Comparison of ENCODE assay signal across 10 cellular contexts in genomic region chr17:40094874-40095273, GRCh38. TPM values are rescaled to one million over a fixed set of nuclear protein-coding genes. Genes with fewer than 3 reads are reported as not detected.
DNase-seq lines count a peak whose midpoint lies in the region; ATAC-seq and TF ChIP-seq lines count a peak whose summit lies in the region.
"Had no signal": no experiment of that assay in that cellular context is flagged by ENCODE, and none has a peak within 500 bp of the region (broad histone marks: within the 10 kb centered on the region; RNA-seq: fewer than 3 reads in every experiment).

No MANE protein-coding gene starts in this region.

- H3K27me3 ChIP-seq in upper lobe of left lung: no peaks in the 10 kb centered on the region

- no peak for TF ChIP-seq POLR2A in upper lobe of left lung (IDR thresholded peaks at IDR 0.05)

- no peaks in the 10 kb centered on the region for H3K27me3 Mint-ChIP-seq in activated naive CD8-positive, alpha-beta T cell
- no peaks in the 10 kb centered on the region for H3K27me3 Mint-ChIP-seq in activated naive CD8-positive, alpha-beta T cell treated with anti-CD3 and anti-CD28 coated beads for 36 hours
- H3K27me3 Mint-ChIP-seq in central memory CD8-positive, alpha-beta T cell: no peaks in the 10 kb centered on the region
- H3K27me3 Mint-ChIP-seq in natural killer cell (ENCODE audit: low read depth in 2 of 2) (no peaks in the 10 kb centered on the region), type B pancreatic cell (peaks cover 3% of the 10 kb centered on the region)

- H3K4me3 Mint-ChIP-seq in activated naive CD8-positive, alpha-beta T cell: peak overlapping the region; percentile 7
- no peak overlapping the region for H3K4me3 Mint-ChIP-seq in activated naive CD8-positive, alpha-beta T cell treated with anti-CD3 and anti-CD28 coated beads for 36 hours
- H3K4me3 Mint-ChIP-seq in central memory CD8-positive, alpha-beta T cell: peak overlapping the region; percentile 90
- no peak overlapping the region for H3K4me3 Mint-ChIP-seq in natural killer cell
- no peak overlapping the region for H3K4me3 Mint-ChIP-seq in type B pancreatic cell

- H3K4me1 ChIP-seq in upper lobe of left lung: peaks cover 45 to 73% (median 59%) of the 10 kb centered on the region in 4 donors

- no peak overlapping the region for H3K4me3 ChIP-seq in upper lobe of left lung

- no peak for TF ChIP-seq EP300 in upper lobe of left lung (IDR thresholded peaks at IDR 0.05)

- peak overlapping the region; percentile 87 to 99 (median 94) for H3K27ac ChIP-seq in upper lobe of left lung

- peak overlapping the region; percentile 34 for H3K27ac Mint-ChIP-seq in activated naive CD8-positive, alpha-beta T cell
- no peak overlapping the region for H3K27ac Mint-ChIP-seq in activated naive CD8-positive, alpha-beta T cell treated with anti-CD3 and anti-CD28 coated beads for 36 hours
- no peak overlapping the region for H3K27ac Mint-ChIP-seq in central memory CD8-positive, alpha-beta T cell (ENCODE audit: low read depth)
- H3K27ac Mint-ChIP-seq in natural killer cell: peak overlapping the region; percentile 94 to 96
- H3K27ac Mint-ChIP-seq in type B pancreatic cell: no peak overlapping the region

- intact Hi-C loops in natural killer cell (cut with micrococcal nuclease): no loop called here

- H3K4me1 Mint-ChIP-seq in activated naive CD8-positive, alpha-beta T cell (ENCODE audit: low read depth): peaks cover 55% of the 10 kb centered on the region
- peaks cover 52% of the 10 kb centered on the region for H3K4me1 Mint-ChIP-seq in activated naive CD8-positive, alpha-beta T cell treated with anti-CD3 and anti-CD28 coated beads for 36 hours
- H3K4me1 Mint-ChIP-seq in central memory CD8-positive, alpha-beta T cell: peaks cover 60% of the 10 kb centered on the region
- H3K4me1 Mint-ChIP-seq in natural killer cell (peaks cover 44 to 61% of the 10 kb centered on the region in 2 donors), type B pancreatic cell (ENCODE audit: unreplicated experiment) (peaks cover 21% of the 10 kb centered on the region)

- H3K36me3 ChIP-seq in upper lobe of left lung: peaks cover 9 to 75% (median 53%) of the 10 kb centered on the region in 4 donors

- H3K9me3 Mint-ChIP-seq in activated naive CD8-positive, alpha-beta T cell (ENCODE audit: low read depth): no peaks in the 10 kb centered on the region
- H3K9me3 Mint-ChIP-seq in activated naive CD8-positive, alpha-beta T cell treated with anti-CD3 and anti-CD28 coated beads for 36 hours: no peaks in the 10 kb centered on the region
- H3K9me3 Mint-ChIP-seq in central memory CD8-positive, alpha-beta T cell: no peaks in the 10 kb centered on the region
- no peaks in the 10 kb centered on the region for H3K9me3 Mint-ChIP-seq in natural killer cell
- no peaks in the 10 kb centered on the region for H3K9me3 Mint-ChIP-seq in type B pancreatic cell

- H3K9me3 ChIP-seq in upper lobe of left lung: no peaks in the 10 kb centered on the region

- TF ChIP-seq CTCF in natural killer cell (IDR thresholded peaks at IDR 0.05) (no peak), upper lobe of left lung (IDR thresholded peaks at IDR 0.05) (no peak), type B pancreatic cell (conservative IDR thresholded peaks at IDR 0.05) (no peak)

- DNase-seq in activated naive CD8-positive, alpha-beta T cell treated with anti-CD3 and anti-CD28 coated beads for 36 hours: no peak
- DNase-seq in central memory CD8-positive, alpha-beta T cell (ENCODE audit: low spot score in 2 of 2): no peak
- DNase-seq in natural killer cell: no peak
- DNase-seq in upper lobe of left lung: no peak
- no peak for DNase-seq in type B pancreatic cell (ENCODE audit: extremely low spot score, unreplicated experiment)
- DNase-seq: Karpas-422; stimulated activated naive CD8-positive, alpha-beta T cell treated with anti-CD3 and anti-CD28 coated beads, Interleukin-15, Interleukin-2, amounts not matched to agents 100 U/mL and 50 U/mL, for 24 hours had no signal

- ATAC-seq in central memory CD8-positive, alpha-beta T cell (replicated peaks; ENCODE audit: extremely low read depth, poor library complexity, severe bottlenecking): no peak
- ATAC-seq in natural killer cell (no peak), upper lobe of left lung (ENCODE audit: low FRiP score in 2 of 2) (no peak), GM18909 (IDR thresholded peaks at IDR 0.05; ENCODE audit: poor library complexity, unreplicated experiment) (no peak), GM21825 (IDR thresholded peaks at IDR 0.05; ENCODE audit: unreplicated experiment) (no peak)
- ATAC-seq: stimulated activated naive CD8-positive, alpha-beta T cell treated with anti-CD3 and anti-CD28 coated beads, Interleukin-15, Interleukin-2, amounts not matched to agents 100 U/mL and 50 U/mL, for 24 hours had no signal

- peaks cover 11% of the 10 kb centered on the region for H3K36me3 Mint-ChIP-seq in activated naive CD8-positive, alpha-beta T cell
- peaks cover 37% of the 10 kb centered on the region for H3K36me3 Mint-ChIP-seq in activated naive CD8-positive, alpha-beta T cell treated with anti-CD3 and anti-CD28 coated beads for 36 hours
- peaks cover 34% of the 10 kb centered on the region for H3K36me3 Mint-ChIP-seq in central memory CD8-positive, alpha-beta T cell (ENCODE audit: insufficient read depth)
- H3K36me3 Mint-ChIP-seq in natural killer cell: peaks cover 3% of the 10 kb centered on the region
- peaks cover 7% of the 10 kb centered on the region for H3K36me3 Mint-ChIP-seq in type B pancreatic cell

- 87 to 91% methylated on average over 14 of the region's 14 CpGs for WGBS in upper lobe of left lung, 2 donors

RNA-seq across cellular contexts. Expression of gene NR1D1, which starts 5.5 kb away (rescaled TPM):
- 1 to 10 TPM; 4.8 to 5.8 TPM for total RNA-seq in activated naive CD8-positive, alpha-beta T cell treated with anti-CD3 and anti-CD28 coated beads for 36 hours
- total RNA-seq in natural killer cell (10 to 100 TPM in 1 of 3 donors, 1 to 10 TPM in 2; 8.8 to 10.1 (median 9.9) TPM), upper lobe of left lung (10 to 100 TPM in 5 of 6 donors, 1 to 10 TPM in 1; 3.8 to 24.7 (median 15.8) TPM), type B pancreatic cell (ENCODE audit: low replicate concordance) (5.7 and 9.5 TPM in 2 replicates)

RNA-seq across cellular contexts. Expression of gene MSL1, which starts 26.9 kb away (rescaled TPM):
- total RNA-seq in activated naive CD8-positive, alpha-beta T cell treated with anti-CD3 and anti-CD28 coated beads for 36 hours: 10 to 100 TPM; 62.7 to 66.7 TPM
- 100 to 1,000 TPM in 2 of 3 donors, 10 to 100 TPM in 1; 99.0 to 124 (median 110) TPM for total RNA-seq in natural killer cell
- total RNA-seq in upper lobe of left lung: 100 to 1,000 TPM in 3 of 6 donors, 10 to 100 TPM in 3; 57.6 to 240 (median 97.0) TPM
- 86.3 and 128 TPM in 2 replicates for total RNA-seq in type B pancreatic cell (ENCODE audit: low replicate concordance)

RNA-seq across cellular contexts. Expression of gene THRA, which starts 32.1 kb away (rescaled TPM):
- total RNA-seq in activated naive CD8-positive, alpha-beta T cell treated with anti-CD3 and anti-CD28 coated beads for 36 hours: 10 to 100 TPM; 11.4 to 12.1 TPM
- total RNA-seq in natural killer cell: 10 to 100 TPM; 40.8 to 55.7 (median 42.3) TPM
- total RNA-seq in upper lobe of left lung: 10 to 100 TPM; 31.0 to 55.3 (median 49.9) TPM
- 18.3 and 37.0 TPM in 2 replicates for total RNA-seq in type B pancreatic cell (ENCODE audit: low replicate concordance)

RNA-seq across cellular contexts. Expression of gene MED24, which starts 40.7 kb away (rescaled TPM):
- total RNA-seq in activated naive CD8-positive, alpha-beta T cell treated with anti-CD3 and anti-CD28 coated beads for 36 hours: 100 to 1,000 TPM; 103 to 107 TPM
- 100 to 1,000 TPM; 115 to 141 (median 126) TPM for total RNA-seq in natural killer cell
- total RNA-seq in upper lobe of left lung: 100 to 1,000 TPM in 1 of 6 donors, 10 to 100 TPM in 5; 36.5 to 157 (median 71.0) TPM
- total RNA-seq in type B pancreatic cell (ENCODE audit: low replicate concordance): 93.2 and 123 TPM in 2 replicates

RNA-seq across cellular contexts. Expression of gene CASC3, which starts 45.5 kb away (rescaled TPM):
- 10 to 100 TPM; 74.5 to 77.0 TPM for total RNA-seq in activated naive CD8-positive, alpha-beta T cell treated with anti-CD3 and anti-CD28 coated beads for 36 hours
- total RNA-seq in natural killer cell (100 to 1,000 TPM; 178 to 213 (median 187) TPM), upper lobe of left lung (100 to 1,000 TPM in 2 of 6 donors, 10 to 100 TPM in 4; 52.2 to 141 (median 75.0) TPM), type B pancreatic cell (ENCODE audit: low replicate concordance) (63.0 and 101 TPM in 2 replicates)

Comparison
In these comparisons a context has a peak if more than half of its experiments do, and no peak if none do; other contexts are left out.
1. H3K27ac Mint-ChIP-seq: peak in activated naive CD8-positive, alpha-beta T cell (single experiment) and natural killer cell (2 of 2); none in activated naive CD8-positive, alpha-beta T cell treated with anti-CD3 and anti-CD28 coated beads for 36 hours (single experiment), central memory CD8-positive, alpha-beta T cell (single experiment) and type B pancreatic cell (single experiment).
2. H3K4me3 Mint-ChIP-seq: peak in activated naive CD8-positive, alpha-beta T cell (single experiment) and central memory CD8-positive, alpha-beta T cell (single experiment); none in activated naive CD8-positive, alpha-beta T cell treated with anti-CD3 and anti-CD28 coated beads for 36 hours (single experiment), natural killer cell (single experiment) and type B pancreatic cell (single experiment).